9 cellular contexts compared by ENCODE assay signal in the genomic region with DNA sequence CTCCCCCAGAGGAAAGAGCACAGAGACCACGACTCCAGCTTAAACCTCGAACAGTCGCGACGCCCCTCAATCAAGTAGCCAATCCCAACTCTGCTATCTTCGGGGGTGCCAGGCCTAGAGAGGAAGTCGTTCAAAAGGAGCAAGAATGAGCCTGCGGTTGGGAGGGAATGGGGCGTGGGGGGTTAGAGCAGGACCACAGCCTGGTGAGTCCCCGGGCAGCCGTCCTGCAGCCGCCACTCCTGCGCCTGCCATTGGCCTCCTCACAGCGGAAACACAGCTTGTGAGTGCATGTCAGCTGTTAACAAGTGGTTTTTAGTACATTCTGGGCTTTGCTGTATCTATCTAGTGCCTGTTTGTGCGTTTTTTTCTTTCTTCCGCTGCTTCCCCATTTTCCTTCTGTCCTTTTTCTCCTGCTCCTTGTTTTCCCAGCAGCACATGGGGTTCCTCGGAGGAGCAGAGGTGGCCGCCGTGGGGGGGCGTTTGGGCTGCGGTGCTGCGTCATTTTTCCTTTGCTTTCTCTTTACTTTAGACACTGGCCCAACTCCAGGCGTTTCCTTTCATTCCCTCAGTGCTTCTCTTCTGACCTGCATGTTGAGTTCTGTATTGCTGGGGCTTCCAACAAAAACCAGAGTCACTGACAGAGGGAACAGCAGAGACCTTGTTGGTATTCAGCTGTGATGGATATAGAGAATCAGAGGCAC. TPM values are rescaled to one million over a fixed set of nuclear protein-coding genes. Genes with fewer than 3 reads are reported as not detected.
A peak's percentile ranks its signal among the peaks of the same experiment; 100 is the strongest.
DNase-seq lines count a peak whose midpoint lies in the region; ATAC-seq, FAIRE-seq and TF ChIP-seq lines count a peak whose summit lies in the region.
"Not testable (repeated sequence)": the region's sequence is repeated elsewhere in the genome, so short reads cannot be mapped to it uniquely, and the experiment has no call there.
"Had no signal": no experiment of that assay in that cellular context is flagged by ENCODE, and none has a peak within 500 bp of the region (broad histone marks: within the 10 kb centered on the region; RNA-seq: fewer than 3 reads in every experiment).

No MANE protein-coding gene starts in this region.

- H3K4me3 Mint-ChIP-seq in activated CD4-positive, alpha-beta T cell treated with anti-CD3 and anti-CD28 coated beads for 36 hours; astrocyte (ENCODE audit: unreplicated experiment); memory B cell; stimulated activated effector memory CD8-positive, alpha-beta T cell treated with anti-CD3 and anti-CD28 coated beads, Interleukin-12 subunit alpha, Interleukin-12 subunit beta, amount 100 ng/mL, for 72 hours: not testable (repeated sequence)

- intact Hi-C loops in activated CD4-positive, alpha-beta T cell treated with anti-CD3 and anti-CD28 coated beads for 36 hours (cut with DNase I, micrococcal nuclease); testis (cut with DNase I; ENCODE audit: low total_unique reads): not testable (repeated sequence)

- TF ChIP-seq CTCF in astrocyte (IDR thresholded peaks at IDR 0.05; ENCODE audit: insufficient read depth, low read depth, low read length); fibroblast of pulmonary artery (IDR thresholded peaks at IDR 0.05; ENCODE audit: low read length, missing control alignments); testis (IDR thresholded peaks at IDR 0.05): not testable (repeated sequence)

- ATAC-seq in activated CD4-positive, alpha-beta T cell treated with anti-CD3 and anti-CD28 coated beads for 36 hours; memory B cell (ENCODE audit: low read depth): not testable (repeated sequence)
- ATAC-seq in stimulated activated effector memory CD8-positive, alpha-beta T cell treated with anti-CD3 and anti-CD28 coated beads, Interleukin-12 subunit alpha, Interleukin-12 subunit beta, amount 100 ng/mL, for 72 hours: peak; percentile 49

- CTCF ChIA-PET in activated CD4-positive, alpha-beta T cell treated with anti-CD3 and anti-CD28 coated beads for 36 hours (lab: Charles Lee): not testable (repeated sequence)

- H4K20me1 ChIP-seq in astrocyte (ENCODE audit: insufficient read depth, low read length): peaks cover 54% of the 10 kb centered on the region

- peak; percentile 30 for FAIRE-seq in GM12892 (lab: Jason Lieb, UNC)
- FAIRE-seq in astrocyte (lab: Jason Lieb, UNC): not testable (repeated sequence)

- TF ChIP-seq POLR2A in GM12892 (IDR thresholded peaks at IDR 0.05; ENCODE audit: low read depth, low read length); testis (IDR thresholded peaks at IDR 0.05): not testable (repeated sequence)

- H3K9me3 Mint-ChIP-seq in activated CD4-positive, alpha-beta T cell treated with anti-CD3 and anti-CD28 coated beads for 36 hours (ENCODE audit: low read depth); astrocyte (ENCODE audit: unreplicated experiment); memory B cell; stimulated activated effector memory CD8-positive, alpha-beta T cell treated with anti-CD3 and anti-CD28 coated beads, Interleukin-12 subunit alpha, Interleukin-12 subunit beta, amount 100 ng/mL, for 72 hours: not testable (repeated sequence)

- not testable (repeated sequence) for DNase-seq in GM12892 (ENCODE audit: insufficient read length); activated CD4-positive, alpha-beta T cell treated with anti-CD3 and anti-CD28 coated beads for 36 hours; memory B cell (ENCODE audit: low spot score in 2 of 2); stimulated activated effector memory CD8-positive, alpha-beta T cell treated with anti-CD3 and anti-CD28 coated beads, Interleukin-12 subunit alpha, Interleukin-12 subunit beta, amount 100 ng/mL, for 72 hours (ENCODE audit: low spot score in 2 of 2)
- peak; percentile 24 for DNase-seq in activated gamma-delta T cell treated with Interleukin-2 at 50 U/mL for 16 hours
- DNase-seq in astrocyte (ENCODE audit: low read depth): peak; percentile 39
- DNase-seq in fibroblast of pulmonary artery (ENCODE audit: low read depth): peak; percentile 48
- DNase-seq in testis: peak; percentile 36

- WGBS in testis, 2 donors: 63 to 73% methylated on average over 14 to 21 of the region's 23 CpGs

- H3K4me1 ChIP-seq in astrocyte (ENCODE audit: insufficient read depth, low read length): peaks cover 15% of the 10 kb centered on the region
- H3K4me1 ChIP-seq in testis: not testable (repeated sequence)

- H3K79me2 ChIP-seq in astrocyte (ENCODE audit: insufficient read depth, low read length): peaks cover 33% of the 10 kb centered on the region

- peaks cover 43% of the 10 kb centered on the region for H3K36me3 ChIP-seq in astrocyte (ENCODE audit: insufficient read depth, low read length)
- H3K36me3 ChIP-seq in testis (ENCODE audit: low read depth, missing control alignments): not testable (repeated sequence)

- not testable (repeated sequence) for H3K4me1 Mint-ChIP-seq in activated CD4-positive, alpha-beta T cell treated with anti-CD3 and anti-CD28 coated beads for 36 hours; astrocyte (ENCODE audit: low read depth, unreplicated experiment); memory B cell; stimulated activated effector memory CD8-positive, alpha-beta T cell treated with anti-CD3 and anti-CD28 coated beads, Interleukin-12 subunit alpha, Interleukin-12 subunit beta, amount 100 ng/mL, for 72 hours

- not testable (repeated sequence) for H2AFZ ChIP-seq in astrocyte (ENCODE audit: low read depth, low read length)

- peaks cover 52% of the 10 kb centered on the region for H3K36me3 Mint-ChIP-seq in activated CD4-positive, alpha-beta T cell treated with anti-CD3 and anti-CD28 coated beads for 36 hours (ENCODE audit: low read depth)
- H3K36me3 Mint-ChIP-seq in astrocyte (ENCODE audit: low read depth, unreplicated experiment): peaks cover 22% of the 10 kb centered on the region
- peaks cover 14% of the 10 kb centered on the region for H3K36me3 Mint-ChIP-seq in memory B cell
- peaks cover 96% of the 10 kb centered on the region for H3K36me3 Mint-ChIP-seq in stimulated activated effector memory CD8-positive, alpha-beta T cell treated with anti-CD3 and anti-CD28 coated beads, Interleukin-12 subunit alpha, Interleukin-12 subunit beta, amount 100 ng/mL, for 72 hours

- not testable (repeated sequence) for H3K27me3 ChIP-seq in astrocyte (ENCODE audit: insufficient read depth, low read length); testis

- peak overlapping the region; percentile 60 for H3K27ac ChIP-seq in astrocyte (ENCODE audit: low read depth, low read length)
- not testable (repeated sequence) for H3K27ac ChIP-seq in testis

- POLR2A ChIA-PET in activated CD4-positive, alpha-beta T cell treated with anti-CD3 and anti-CD28 coated beads for 36 hours (lab: Charles Lee): not testable (repeated sequence)

- not testable (repeated sequence) for H3K27me3 Mint-ChIP-seq in activated CD4-positive, alpha-beta T cell treated with anti-CD3 and anti-CD28 coated beads for 36 hours; astrocyte (ENCODE audit: low read depth, unreplicated experiment); memory B cell

- H3K9me3 ChIP-seq in astrocyte (ENCODE audit: insufficient read depth, low read depth, low read length); testis: not testable (repeated sequence)

- H3K9ac ChIP-seq in astrocyte (ENCODE audit: low read length): peak overlapping the region; percentile 31

- peak overlapping the region; percentile 77 for H3K27ac Mint-ChIP-seq in activated CD4-positive, alpha-beta T cell treated with anti-CD3 and anti-CD28 coated beads for 36 hours
- H3K27ac Mint-ChIP-seq in astrocyte (ENCODE audit: unreplicated experiment): not testable (repeated sequence)
- H3K27ac Mint-ChIP-seq in memory B cell: peak overlapping the region; percentile 50
- H3K27ac Mint-ChIP-seq in stimulated activated effector memory CD8-positive, alpha-beta T cell treated with anti-CD3 and anti-CD28 coated beads, Interleukin-12 subunit alpha, Interleukin-12 subunit beta, amount 100 ng/mL, for 72 hours: peak overlapping the region; percentile 56

- H3K4me3 ChIP-seq in astrocyte (ENCODE audit: insufficient read depth, low read depth, low read length); fibroblast of pulmonary artery (replicated peaks; ENCODE audit: low read depth, low read length); testis: not testable (repeated sequence)

- peak overlapping the region; percentile 18 for H3K4me2 ChIP-seq in astrocyte (ENCODE audit: low read length)

RNA-seq across cellular contexts. Expression of a gene that starts 14.5 kb away (rescaled TPM):
- polyA plus RNA-seq in GM12892 (2012; ENCODE audit: missing spikeins): 160 TPM
- total RNA-seq in activated CD4-positive, alpha-beta T cell treated with anti-CD3 and anti-CD28 coated beads for 36 hours: 1 to 10 TPM; 1.7 to 2.4 TPM
- total RNA-seq in astrocyte (1.5 and 2.0 TPM in 2 replicates), testis (1 to 10 TPM; 2.4 to 4.3 TPM)
- polyA plus RNA-seq in testis (ENCODE audit: insufficient read depth, low read depth, low replicate concordance): 5.1 TPM
- total RNA-seq: G401 had no signal

RNA-seq across cellular contexts. Expression of a gene that starts 21.2 kb away (rescaled TPM):
- 222 TPM for polyA plus RNA-seq in GM12892 (2012; ENCODE audit: missing spikeins)
- total RNA-seq in activated CD4-positive, alpha-beta T cell treated with anti-CD3 and anti-CD28 coated beads for 36 hours: 100 to 1,000 TPM; 441 to 496 TPM
- total RNA-seq in astrocyte (323 and 361 TPM in 2 replicates), testis (100 to 1,000 TPM; 142 to 157 TPM)
- polyA plus RNA-seq in testis (ENCODE audit: insufficient read depth, low read depth, low replicate concordance): 217 TPM

RNA-seq across cellular contexts. Expression of a gene that starts 58.9 kb away (rescaled TPM):
- 64.7 TPM for polyA plus RNA-seq in GM12892 (2012; ENCODE audit: missing spikeins)
- 100 to 1,000 TPM in 1 of 2 experiments, 10 to 100 TPM in 1; 84.9 to 123 TPM for total RNA-seq in activated CD4-positive, alpha-beta T cell treated with anti-CD3 and anti-CD28 coated beads for 36 hours
- 10.3 and 12.3 TPM in 2 replicates for total RNA-seq in astrocyte
- 10 to 100 TPM; 10.8 to 15.2 TPM for total RNA-seq in testis
- 29.2 TPM for polyA plus RNA-seq in testis (ENCODE audit: insufficient read depth, low read depth, low replicate concordance)
